21 cellular contexts compared by ENCODE assay signal in genomic region chr14:85313801-85314207, GRCh38.
DNase-seq lines count a peak whose midpoint lies in the region; ATAC-seq and TF ChIP-seq lines count a peak whose summit lies in the region.
"Had no signal": no experiment of that assay in that cellular context is flagged by ENCODE, and none has a peak within 500 bp of the region (broad histone marks: within the 10 kb centered on the region; RNA-seq: fewer than 3 reads in every experiment).

No MANE protein-coding gene starts in this region.

- no peaks in the 10 kb centered on the region for H3K36me3 Mint-ChIP-seq in neural progenitor cell
- H3K36me3 Mint-ChIP-seq: activated CD4-positive, alpha-beta memory T cell treated with anti-CD3 and anti-CD28 coated beads for 36 hours; CD4-positive, CD25-positive, alpha-beta regulatory T cell had no signal

- peaks cover 10% of the 10 kb centered on the region for H3F3A ChIP-seq in neural progenitor cell (ENCODE audit: low read depth)

- ATAC-seq in HG02840 (IDR thresholded peaks at IDR 0.05; ENCODE audit: low FRiP score, unreplicated experiment): no peak
- no peak for ATAC-seq in sciatic nerve
- ATAC-seq: left colon had no signal

- H3K27ac ChIP-seq in SJCRH30: peak overlapping the region; percentile 57; the same call in 1 of the 2 replicates
- peak overlapping the region; percentile 40 for H3K27ac ChIP-seq in neural progenitor cell

- CTCF ChIA-PET in BJ (lab: Yijun Ruan, JAX): interaction anchor here (0.6 kb wide), 1 partner anchor 35 kb away, joined by 3 read pairs; no protein-coding TSS in a partner anchor

- in situ Hi-C loops in GM13976 (cut with MboI; ENCODE audit: low sequenced_read_pairs, unreplicated experiment): no loop called here

- intact Hi-C loops in sciatic nerve (cut with DNase I): no loop called here

- POLR2A ChIA-PET in BJ (lab: Charles Lee): no interaction called here

- no peaks in the 10 kb centered on the region for H4K20me1 ChIP-seq in neural progenitor cell (ENCODE audit: low read depth)

- H3K36me3 ChIP-seq in BJ (ENCODE audit: control insufficient read depth, insufficient read depth, low read length) (no peaks in the 10 kb centered on the region), SJCRH30 (no peaks in the 10 kb centered on the region), neural progenitor cell (no peaks in the 10 kb centered on the region)

- H3K9me3 ChIP-seq in SJCRH30 (replicated peaks) (no peaks in the 10 kb centered on the region), neural progenitor cell (ENCODE audit: low read depth) (no peaks in the 10 kb centered on the region)

- no peak overlapping the region for H3K4me3 ChIP-seq in BJ (ENCODE audit: low read depth, low read length)
- H3K4me3 ChIP-seq in SJCRH30: no peak overlapping the region
- no peak overlapping the region for H3K4me3 ChIP-seq in neural progenitor cell

- H3K4me3 Mint-ChIP-seq in neural progenitor cell: no peak overlapping the region
- H3K4me3 Mint-ChIP-seq: activated CD4-positive, alpha-beta memory T cell treated with anti-CD3 and anti-CD28 coated beads for 36 hours had no signal

- DNase-seq in BJ (ENCODE audit: low read depth): peak; percentile 63
- peak; percentile 9 to 32 for DNase-seq in SJCRH30
- DNase-seq in fibroblast of gingiva (ENCODE audit: low read depth): peak; percentile 68
- peak; percentile 25 for DNase-seq in neural progenitor cell (ENCODE audit: low spot score)
- no peak for DNase-seq in GM13976 (ENCODE audit: low spot score)
- DNase-seq in stimulated activated CD4-positive, alpha-beta T cell treated with anti-CD3 and anti-CD28 coated beads, Interleukin-4, amount 100 ng/mL, for 4 hours: no peak
- DNase-seq in sciatic nerve (ENCODE audit: low spot score): no peak
- DNase-seq: activated CD4-positive, alpha-beta memory T cell treated with anti-CD3 and anti-CD28 coated beads for 36 hours; activated gamma-delta T cell; activated T-cell treated with anti-CD3 and anti-CD28 coated beads for 4 hours; CD4-positive, CD25-positive, alpha-beta regulatory T cell; DMS 273 treated with DMSO at 0.1 percent for 48 hours; erythroblast; GF-D8; Kasumi-1; left colon; NCI-H1092 treated with DMSO at 0.1 percent for 48 hours; NCI-H2029 treated with DMSO at 0.1 percent for 48 hours; nucleus accumbens; substantia nigra had no signal

- no peak overlapping the region for H3K27ac Mint-ChIP-seq in neural progenitor cell
- H3K27ac Mint-ChIP-seq: activated CD4-positive, alpha-beta memory T cell treated with anti-CD3 and anti-CD28 coated beads for 36 hours; CD4-positive, CD25-positive, alpha-beta regulatory T cell had no signal

- peaks cover 23% of the 10 kb centered on the region for H3K4me1 ChIP-seq in SJCRH30
- H3K4me1 ChIP-seq in neural progenitor cell: peaks cover 53% of the 10 kb centered on the region

- H3K9ac ChIP-seq in neural progenitor cell: no peak overlapping the region

- no peak overlapping the region for H3K4me2 ChIP-seq in neural progenitor cell

- no peaks in the 10 kb centered on the region for H3K9me3 Mint-ChIP-seq in neural progenitor cell

- H2AFZ ChIP-seq in neural progenitor cell (replicated peaks): no peak overlapping the region

- H3K27me3 ChIP-seq in BJ (ENCODE audit: control insufficient read depth, insufficient read depth, low read length) (no peaks in the 10 kb centered on the region; the same call in 1 of the 2 replicates), SJCRH30 (no peaks in the 10 kb centered on the region), neural progenitor cell (no peaks in the 10 kb centered on the region)

- H3K4me1 Mint-ChIP-seq in neural progenitor cell: peaks cover 46% of the 10 kb centered on the region
- H3K4me1 Mint-ChIP-seq: CD4-positive, CD25-positive, alpha-beta regulatory T cell had no signal

- H3K27me3 Mint-ChIP-seq in neural progenitor cell (ENCODE audit: insufficient read depth, low read depth): peaks cover 2% of the 10 kb centered on the region
- H3K27me3 Mint-ChIP-seq: activated CD4-positive, alpha-beta memory T cell treated with anti-CD3 and anti-CD28 coated beads for 36 hours; CD4-positive, CD25-positive, alpha-beta regulatory T cell had no signal

- H3K79me2 ChIP-seq in neural progenitor cell (ENCODE audit: low read depth): no peaks in the 10 kb centered on the region

- TF ChIP-seq CTCF in BJ (IDR thresholded peaks at IDR 0.05; ENCODE audit: insufficient read depth, low read depth, low read length): no peak
- no peak for TF ChIP-seq CTCF in neural progenitor cell (IDR thresholded peaks at IDR 0.05)
- TF ChIP-seq CTCF in GM13976 (IDR thresholded peaks at IDR 0.05; ENCODE audit: borderline replicate concordance, control extremely low read depth, extremely low read depth, insufficient read depth, missing control alignments): no peak

Comparison
In these comparisons a context has a peak if more than half of its experiments do, and no peak if none do; other contexts are left out.
1. DNase-seq: peak in BJ (single experiment), SJCRH30 (2 of 2), fibroblast of gingiva (single experiment) and neural progenitor cell (single experiment); none in GM13976 (single experiment), stimulated activated CD4-positive, alpha-beta T cell treated with anti-CD3 and anti-CD28 coated beads, Interleukin-4, amount 100 ng/mL, for 4 hours (0 of 2) and sciatic nerve (single experiment).